Comparison of ENCODE assay signal across 1 cellular context in genomic region chr16:3640632-3641501, GRCh38.
TF ChIP-seq lines count a peak whose summit lies in the region.

No MANE protein-coding gene starts in this region.

TF ChIP-seq in H1, 55 proteins besides CTCF, POLR2A, EP300 and RAD21:
- TF ChIP-seq EZH2 (IDR thresholded peaks at IDR 0.05; ENCODE audit: low read depth, low read length, severe bottlenecking) (no peak), ZNF274 (IDR thresholded peaks at IDR 0.05; ENCODE audit: borderline replicate concordance, extremely low read depth, low read length) (no peak), PHF8 (conservative IDR thresholded peaks at IDR 0.05; ENCODE audit: low read depth, low read length) (no peak), SUZ12 (IDR thresholded peaks at IDR 0.05; ENCODE audit: low read length) (no peak), BRCA1 (IDR thresholded peaks at IDR 0.05; ENCODE audit: low read depth, low read length) (no peak), RBBP5 (IDR thresholded peaks at IDR 0.05; ENCODE audit: borderline replicate concordance, low read depth, low read length) (no peak), POLR2AphosphoS5 (IDR thresholded peaks at IDR 0.05; ENCODE audit: low read depth, low read length) (no peak), CTBP2 (IDR thresholded peaks at IDR 0.05; ENCODE audit: borderline replicate concordance, insufficient read depth, insufficient read length, low read length) (no peak), CREB1 (IDR thresholded peaks at IDR 0.05) (no peak), EGR1 (IDR thresholded peaks at IDR 0.05; ENCODE audit: borderline replicate concordance, low read depth, low read length) (no peak)
